ENCODE assay signal across 10 cellular contexts in the genomic region with DNA sequence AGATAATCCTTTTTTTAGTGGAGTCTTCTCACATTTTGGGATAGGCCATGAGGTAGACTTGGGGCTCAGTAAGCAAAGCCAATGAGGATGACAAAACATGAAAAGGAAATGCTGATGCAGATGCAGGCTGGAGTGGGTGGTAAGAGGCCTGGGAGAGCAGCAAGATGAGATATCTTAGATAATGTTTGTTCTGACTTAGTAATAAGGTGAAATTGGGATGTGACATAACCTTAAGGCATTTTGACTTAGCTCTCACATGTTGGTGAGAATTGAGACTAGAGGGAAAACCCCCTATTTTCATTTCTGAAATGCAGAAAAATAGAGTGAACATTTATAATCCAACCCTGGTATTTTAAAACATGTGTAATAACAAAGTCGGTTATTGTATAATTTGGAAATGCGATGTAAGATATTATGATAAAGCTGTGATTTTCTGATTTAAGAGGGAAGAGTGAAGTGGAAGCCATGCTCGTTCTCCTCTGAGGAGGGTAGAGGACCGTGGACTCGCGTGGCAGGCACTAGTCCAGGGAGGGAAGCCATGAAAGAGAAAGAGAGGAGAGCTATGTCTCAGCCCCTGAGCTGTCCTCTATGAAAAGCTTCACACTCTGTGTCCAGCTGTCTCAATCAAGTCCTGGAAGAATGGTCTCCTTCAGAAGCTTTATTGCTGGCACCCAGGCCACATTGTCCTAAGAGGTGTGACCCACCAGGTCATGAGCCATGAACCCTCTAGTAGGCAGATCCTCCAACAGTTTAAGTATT. TPM values are rescaled to one million over a fixed set of nuclear protein-coding genes. Genes with fewer than 3 reads are reported as not detected.
DNase-seq lines count a peak whose midpoint lies in the region; ATAC-seq and TF ChIP-seq lines count a peak whose summit lies in the region.
"Had no signal": no experiment of that assay in that cellular context is flagged by ENCODE, and none has a peak within 500 bp of the region (broad histone marks: within the 10 kb centered on the region; RNA-seq: fewer than 3 reads in every experiment).

No MANE protein-coding gene starts in this region.

- H3K4me1 ChIP-seq in upper lobe of left lung: peaks cover 8 to 26% (median 12%) of the 10 kb centered on the region in 4 donors

- H3K36me3 Mint-ChIP-seq in nephron progenitor cell (ENCODE audit: low read depth) (no peaks in the 10 kb centered on the region), HFFc6 (ENCODE audit: low read depth) (no peaks in the 10 kb centered on the region)
- H3K36me3 Mint-ChIP-seq: brain had no signal

- H3K4me3 Mint-ChIP-seq in nephron progenitor cell (no peak overlapping the region), HFFc6 (no peak overlapping the region)

- TF ChIP-seq EP300 in upper lobe of left lung (IDR thresholded peaks at IDR 0.05): no peak

- H3K9me3 ChIP-seq in upper lobe of left lung: no peaks in the 10 kb centered on the region

- TF ChIP-seq POLR2A in upper lobe of left lung (IDR thresholded peaks at IDR 0.05): no peak

- H3K27me3 ChIP-seq in brain microvascular endothelial cell (replicated peaks) (no peaks in the 10 kb centered on the region), upper lobe of left lung (no peaks in the 10 kb centered on the region)

- peaks cover 5% of the 10 kb centered on the region for H3K4me1 Mint-ChIP-seq in nephron progenitor cell
- peaks cover 39% of the 10 kb centered on the region for H3K4me1 Mint-ChIP-seq in HFFc6 (ENCODE audit: low read depth)

- H3K36me3 ChIP-seq in brain microvascular endothelial cell (replicated peaks): no peaks in the 10 kb centered on the region
- H3K36me3 ChIP-seq in upper lobe of left lung: no peaks in the 10 kb centered on the region

- H3K4me3 ChIP-seq in brain microvascular endothelial cell (ENCODE audit: low read depth, low read length): no peak overlapping the region
- H3K4me3 ChIP-seq in upper lobe of left lung: no peak overlapping the region

- H3K27ac Mint-ChIP-seq in nephron progenitor cell (no peak overlapping the region), HFFc6 (no peak overlapping the region)

- ATAC-seq in GM19455 (IDR thresholded peaks at IDR 0.05; ENCODE audit: unreplicated experiment): peak; percentile 46
- peak; percentile 45 for ATAC-seq in HG03354 (IDR thresholded peaks at IDR 0.05; ENCODE audit: poor library complexity, severe bottlenecking, unreplicated experiment)
- no peak for ATAC-seq in upper lobe of left lung (ENCODE audit: low FRiP score in 2 of 2)

- in situ Hi-C loops in brain microvascular endothelial cell (cut with HindIII; ENCODE audit: low pct_ligation_motif_present, low sequenced_read_pairs): no loop called here

- 88 to 89% methylated on average over 6 of the region's 6 CpGs for WGBS in upper lobe of left lung, 2 donors

- TF ChIP-seq CTCF in brain microvascular endothelial cell (IDR thresholded peaks at IDR 0.05; ENCODE audit: low read depth, low read length, missing control alignments): no peak
- no peak for TF ChIP-seq CTCF in nephron progenitor cell (IDR thresholded peaks at IDR 0.05)
- no peak for TF ChIP-seq CTCF in upper lobe of left lung (IDR thresholded peaks at IDR 0.05)
- no peak for TF ChIP-seq CTCF in HFFc6 (IDR thresholded peaks at IDR 0.05)

- DNase-seq in ELR (ENCODE audit: low read depth) (peak; percentile 30), brain microvascular endothelial cell (peak; percentile 53), UCSD-AML1 (lab: John Stamatoyannopoulos, UW; ENCODE audit: unreplicated experiment) (no peak), nephron progenitor cell (no peak), upper lobe of left lung (no peak), HFFc6 (no peak)
- DNase-seq: NCI-H82 had no signal

- H3K27ac ChIP-seq in brain microvascular endothelial cell: peak overlapping the region; percentile 55
- H3K27ac ChIP-seq in upper lobe of left lung: no peak overlapping the region

- H3K9me3 Mint-ChIP-seq in nephron progenitor cell: no peaks in the 10 kb centered on the region
- H3K9me3 Mint-ChIP-seq in HFFc6: no peaks in the 10 kb centered on the region
- H3K9me3 Mint-ChIP-seq: brain had no signal

- H3K27me3 Mint-ChIP-seq in nephron progenitor cell (ENCODE audit: low read depth, poor library complexity) (no peaks in the 10 kb centered on the region), HFFc6 (ENCODE audit: insufficient read depth) (no peaks in the 10 kb centered on the region)

RNA-seq across cellular contexts. Expression of a gene that starts 57.3 kb away (rescaled TPM):
- total RNA-seq in upper lobe of left lung: 100 to 1,000 TPM in 2 of 6 donors, 10 to 100 TPM in 4; 36.0 to 135 (median 73.4) TPM
- 10 to 100 TPM; 13.5 to 18.8 (median 16.8) TPM for total RNA-seq in HFFc6 (2021; fragmentation: NEBNext Ultra II Directional; extraction: Animal tissue kit (Norgen Biotek cat#: 25700))

Comparison
In these comparisons a context has a peak if more than half of its experiments do, and no peak if none do; other contexts are left out.
1. DNase-seq: peak in ELR (single experiment) and brain microvascular endothelial cell (single experiment); none in UCSD-AML1 (single experiment), nephron progenitor cell (single experiment), upper lobe of left lung (0 of 2) and HFFc6 (single experiment).
2. ATAC-seq: peak in GM19455 (single experiment) and HG03354 (single experiment); none in upper lobe of left lung (0 of 2).